Comparison of ENCODE assay signal across 8 cellular contexts in the genomic region with DNA sequence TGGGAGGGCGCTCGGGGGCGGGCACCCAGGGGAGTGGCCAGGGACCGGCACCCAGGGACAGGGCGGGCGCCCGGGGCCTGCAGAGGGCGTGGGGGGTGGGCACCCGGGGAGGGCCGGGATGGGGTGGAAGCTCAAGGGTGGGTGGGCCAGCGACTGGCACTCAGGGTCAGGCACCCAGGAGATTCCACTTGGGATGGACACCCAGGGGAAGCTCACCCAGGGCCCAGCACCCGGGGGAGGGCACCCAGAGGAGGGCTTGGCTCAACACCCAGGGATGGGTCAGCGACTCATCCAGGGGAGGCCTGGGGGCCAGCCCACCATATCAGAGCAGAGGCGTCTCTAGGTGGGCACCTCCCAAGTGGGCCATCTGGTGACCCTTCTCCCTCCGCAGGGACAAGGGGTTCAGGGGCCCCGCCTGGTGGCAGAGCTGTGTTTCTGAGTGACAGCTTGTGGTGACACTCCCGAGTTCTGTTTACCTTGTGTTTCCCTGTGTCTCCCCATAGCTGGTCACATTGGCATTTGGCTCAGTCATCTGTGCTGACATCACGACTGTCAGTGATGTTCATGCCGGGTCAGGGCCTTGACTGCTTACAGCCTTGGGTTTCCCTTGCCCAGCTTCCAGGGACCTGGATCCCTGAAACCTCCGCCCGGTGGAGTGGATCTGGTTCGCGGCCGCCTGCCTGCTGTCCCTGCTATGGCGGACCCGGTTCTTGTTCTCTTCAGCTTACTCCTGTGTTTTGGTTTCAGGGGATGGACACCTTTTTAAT. TPM values are rescaled to one million over a fixed set of nuclear protein-coding genes. Genes with fewer than 3 reads are reported as not detected.
DNase-seq lines count a peak whose midpoint lies in the region; ATAC-seq and TF ChIP-seq lines count a peak whose summit lies in the region.

No MANE protein-coding gene starts in this region.

- peak overlapping the region; percentile 80 for H3K4me3 ChIP-seq in A673 (ENCODE audit: low read depth, low read length, poor library complexity, severe bottlenecking)

- peak; percentile 20 for ATAC-seq in HG02870 (IDR thresholded peaks at IDR 0.05; ENCODE audit: unreplicated experiment)

- DNase-seq in A673 (ENCODE audit: low spot score) (peak; percentile 35), GM13976 (ENCODE audit: low spot score) (peak; percentile 72), NCI-H146 (lab: John Stamatoyannopoulos, UW) (peak; percentile 54), lung microvascular endothelial cell (ENCODE audit: low read depth in 2 of 2) (peak; percentile 64 to 92)
- peak; percentile 63 for DNase-seq in activated CD4-positive, alpha-beta T cell treated with anti-CD3 and anti-CD28 coated beads, Interleukin-2, amount 10 ng/mL, durations not matched to agents 7 days and 5 days
- DNase-seq in effector CD4-positive, alpha-beta T cell: peak; percentile 45
- peak; percentile 13 for DNase-seq in stimulated activated CD8-positive, alpha-beta memory T cell treated with anti-CD3 and anti-CD28 coated beads, Interleukin-15, amount 100 ng/mL, for 1 hour (ENCODE audit: low read depth)

- H3K36me3 Mint-ChIP-seq in activated CD4-positive, alpha-beta T cell treated with anti-CD3 and anti-CD28 coated beads, Interleukin-2, amount 10 ng/mL, durations not matched to agents 7 days and 5 days (ENCODE audit: low read depth): no peaks in the 10 kb centered on the region

- BruUV-seq in A673 (replicated peaks; lab: Mats Ljungman, UMichigan): no TSS peak

- no peaks in the 10 kb centered on the region for H3K9me3 Mint-ChIP-seq in activated CD4-positive, alpha-beta T cell treated with anti-CD3 and anti-CD28 coated beads, Interleukin-2, amount 10 ng/mL, durations not matched to agents 7 days and 5 days

- peak overlapping the region; percentile 96 for H3K27ac Mint-ChIP-seq in activated CD4-positive, alpha-beta T cell treated with anti-CD3 and anti-CD28 coated beads, Interleukin-2, amount 10 ng/mL, durations not matched to agents 7 days and 5 days

- H3K9me3 ChIP-seq in A673 (ENCODE audit: low read depth, low read length, poor library complexity, severe bottlenecking): no peaks in the 10 kb centered on the region

- no peaks in the 10 kb centered on the region for H3K36me3 ChIP-seq in A673 (ENCODE audit: insufficient read depth, low read length, poor library complexity, severe bottlenecking)

- peak overlapping the region; percentile 82 for H3K4me3 Mint-ChIP-seq in activated CD4-positive, alpha-beta T cell treated with anti-CD3 and anti-CD28 coated beads, Interleukin-2, amount 10 ng/mL, durations not matched to agents 7 days and 5 days

- peaks cover 41% of the 10 kb centered on the region for H3K4me1 Mint-ChIP-seq in activated CD4-positive, alpha-beta T cell treated with anti-CD3 and anti-CD28 coated beads, Interleukin-2, amount 10 ng/mL, durations not matched to agents 7 days and 5 days

- H3K27ac ChIP-seq in A673 (ENCODE audit: low read depth, low read length, poor library complexity, severe bottlenecking): peak overlapping the region; percentile 100

- in situ Hi-C loops in GM13976 (cut with MboI; ENCODE audit: low sequenced_read_pairs, unreplicated experiment): no loop called here

- no peaks in the 10 kb centered on the region for H3K27me3 Mint-ChIP-seq in activated CD4-positive, alpha-beta T cell treated with anti-CD3 and anti-CD28 coated beads, Interleukin-2, amount 10 ng/mL, durations not matched to agents 7 days and 5 days

- POLR2A ChIA-PET in A673 (lab: Charles Lee; ENCODE audit: low non-redundant PET): interaction anchor here (0.7 to 1.0 kb wide), 2 partner anchors 291 to 1358 kb away, joined by 4 to 9 read pairs; a partner anchor contains a TSS
- POLR2A ChIA-PET in activated CD4-positive, alpha-beta T cell treated with anti-CD3 and anti-CD28 coated beads, Interleukin-2, amount 10 ng/mL, durations not matched to agents 7 days and 5 days (lab: Charles Lee): interaction anchor here (0.6 kb wide), 1 partner anchor 329 kb away, joined by 4 read pairs; no protein-coding TSS in a partner anchor

- peak; percentile 25; the same call in 1 of the 2 replicates for TF ChIP-seq CTCF in A673 (conservative IDR thresholded peaks at IDR 0.05; ENCODE audit: low read depth, low read length)
- TF ChIP-seq CTCF in GM13976 (IDR thresholded peaks at IDR 0.05; ENCODE audit: borderline replicate concordance, control extremely low read depth, extremely low read depth, insufficient read depth, missing control alignments): peak; percentile 45

- intact Hi-C loops in A673 (cut with micrococcal nuclease; ENCODE audit: unreplicated experiment): no loop called here

- CTCF ChIA-PET in A673 (lab: Charles Lee): interaction anchor here (1.9 kb wide), 1 partner anchor 167 kb away, joined by 13 read pairs; no protein-coding TSS in a partner anchor
- CTCF ChIA-PET in activated CD4-positive, alpha-beta T cell treated with anti-CD3 and anti-CD28 coated beads, Interleukin-2, amount 10 ng/mL, durations not matched to agents 7 days and 5 days (lab: Charles Lee): interaction anchor here (0.7 to 8.5 kb wide), 22 partner anchors 11 to 299 kb away, joined by 3 to 104 read pairs (median 5); a partner anchor contains a TSS

- H3K4me1 ChIP-seq in A673 (ENCODE audit: insufficient read depth, low read length, poor library complexity, severe bottlenecking): peaks cover 11% of the 10 kb centered on the region

- H3K27me3 ChIP-seq in A673 (replicated peaks; ENCODE audit: insufficient read depth, low read depth, low read length, poor library complexity): no peaks in the 10 kb centered on the region

RNA-seq across cellular contexts. Expression of a gene that starts 0.7 kb away (rescaled TPM):
- 10.6 and 12.1 TPM in 2 replicates for total RNA-seq in A673 (2021)
- 1 to 10 TPM; 6.4 to 8.2 TPM for total RNA-seq in activated CD4-positive, alpha-beta T cell treated with anti-CD3 and anti-CD28 coated beads, Interleukin-2, amount 10 ng/mL, durations not matched to agents 7 days and 5 days
- 4.6 and 8.9 TPM in 2 replicates for total RNA-seq in lung microvascular endothelial cell

RNA-seq across cellular contexts. Expression of a gene that starts 16.6 kb away (rescaled TPM):
- total RNA-seq in A673 (2021) (0.97 and 1.3 TPM in 2 replicates), lung microvascular endothelial cell (6.5 and 18.3 TPM in 2 replicates)
- under 1 TPM; 0.40 to 0.62 TPM for total RNA-seq in activated CD4-positive, alpha-beta T cell treated with anti-CD3 and anti-CD28 coated beads, Interleukin-2, amount 10 ng/mL, durations not matched to agents 7 days and 5 days

RNA-seq across cellular contexts. Expression of a gene that starts 26.3 kb away (rescaled TPM):
- total RNA-seq in A673 (2021) (128 and 130 TPM in 2 replicates), lung microvascular endothelial cell (590 and 952 TPM in 2 replicates)
- total RNA-seq in activated CD4-positive, alpha-beta T cell treated with anti-CD3 and anti-CD28 coated beads, Interleukin-2, amount 10 ng/mL, durations not matched to agents 7 days and 5 days: 100 to 1,000 TPM; 207 to 260 TPM

RNA-seq across cellular contexts. Expression of a gene that starts 41.5 kb away (rescaled TPM):
- 37.7 and 41.2 TPM in 2 replicates for total RNA-seq in A673 (2021)
- 10 to 100 TPM; 13.8 to 21.8 TPM for total RNA-seq in activated CD4-positive, alpha-beta T cell treated with anti-CD3 and anti-CD28 coated beads, Interleukin-2, amount 10 ng/mL, durations not matched to agents 7 days and 5 days
- 2.2 and 9.5 TPM in 2 replicates for total RNA-seq in lung microvascular endothelial cell

RNA-seq across cellular contexts. Expression of a gene that starts 57.3 kb away (rescaled TPM):
- total RNA-seq in A673 (2021) (60.4 and 70.8 TPM in 2 replicates), lung microvascular endothelial cell (35.7 and 47.4 TPM in 2 replicates)
- total RNA-seq in activated CD4-positive, alpha-beta T cell treated with anti-CD3 and anti-CD28 coated beads, Interleukin-2, amount 10 ng/mL, durations not matched to agents 7 days and 5 days: 10 to 100 TPM; 38.6 to 44.1 TPM

Comparison
In these comparisons a context has a peak if more than half of its experiments do, and no peak if none do; other contexts are left out.
1. Peak in every context shown above with its lines: DNase-seq, ATAC-seq, H3K4me3 ChIP-seq and H3K27ac ChIP-seq.
2. DNase-seq: peak in every context shown above with its lines; median percentile 78 in lung microvascular endothelial cell; 72 in GM13976; 63 in activated CD4-positive, alpha-beta T cell treated with anti-CD3 and anti-CD28 coated beads, Interleukin-2, amount 10 ng/mL, durations not matched to agents 7 days and 5 days; 54 in NCI-H146; 45 in effector CD4-positive, alpha-beta T cell; 35 in A673; 13 in stimulated activated CD8-positive, alpha-beta memory T cell treated with anti-CD3 and anti-CD28 coated beads, Interleukin-15, amount 100 ng/mL, for 1 hour.